ENCODE assay signal across 1 cellular context in genomic region chr5:174532453-174533126, GRCh38.
TF ChIP-seq lines count a peak whose summit lies in the region.

No MANE protein-coding gene starts in this region.

TF ChIP-seq in K562, 482 proteins besides CTCF, POLR2A, EP300 and RAD21 (continued from another document and continues in another):
- TF ChIP-seq USF1 (CRISPR knock-in tag; IDR thresholded peaks at IDR 0.05), result no peak
- no peak for TF ChIP-seq MXD1 (CRISPR knock-in tag; IDR thresholded peaks at IDR 0.05; ENCODE audit: borderline replicate concordance, poor library complexity, severe bottlenecking)
- no peak for TF ChIP-seq ARID3B (CRISPR knock-in tag; IDR thresholded peaks at IDR 0.05; ENCODE audit: borderline replicate concordance)
- no peak for TF ChIP-seq ZSCAN29 (IDR thresholded peaks at IDR 0.05)
- no peak for TF ChIP-seq MECOM (CRISPR knock-in tag; IDR thresholded peaks at IDR 0.05)
- TF ChIP-seq HDAC2 (IDR thresholded peaks at IDR 0.05), result peak; percentile 80
- TF ChIP-seq, protein P1, sequence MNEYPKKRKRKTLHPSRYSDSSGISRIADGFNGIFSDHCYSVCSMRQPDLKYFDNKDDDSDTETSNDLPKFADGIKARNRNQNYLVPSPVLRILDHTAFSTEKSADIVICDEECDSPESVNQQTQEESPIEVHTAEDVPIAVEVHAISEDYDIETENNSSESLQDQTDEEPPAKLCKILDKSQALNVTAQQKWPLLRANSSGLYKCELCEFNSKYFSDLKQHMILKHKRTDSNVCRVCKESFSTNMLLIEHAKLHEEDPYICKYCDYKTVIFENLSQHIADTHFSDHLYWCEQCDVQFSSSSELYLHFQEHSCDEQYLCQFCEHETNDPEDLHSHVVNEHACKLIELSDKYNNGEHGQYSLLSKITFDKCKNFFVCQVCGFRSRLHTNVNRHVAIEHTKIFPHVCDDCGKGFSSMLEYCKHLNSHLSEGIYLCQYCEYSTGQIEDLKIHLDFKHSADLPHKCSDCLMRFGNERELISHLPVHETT (CRISPR knock-in tag; conservative IDR thresholded peaks at IDR 0.05 in 1 of 2, IDR thresholded peaks at IDR 0.05 in 1 of 2), result peak in 1 of 2 experiments; percentile 52; a peak in 1 of 4 replicates
- TF ChIP-seq RBM15 (IDR thresholded peaks at IDR 0.05; ENCODE audit: insufficient read depth, low read length), result no peak
- peak; percentile 56 for TF ChIP-seq DACH1 (IDR thresholded peaks at IDR 0.05; ENCODE audit: partially characterized antibody)
- no peak for TF ChIP-seq ZNF518B (CRISPR knock-in tag; IDR thresholded peaks at IDR 0.05)
- TF ChIP-seq ZNF263 (CRISPR knock-in tag; IDR thresholded peaks at IDR 0.05; ENCODE audit: borderline replicate concordance), result peak; percentile 49; the same call in 1 of the 2 replicates
- TF ChIP-seq SRSF7 (optimal IDR thresholded peaks at IDR 0.05; ENCODE audit: low read depth, low read length), result no peak
- TF ChIP-seq ZNF551 (CRISPR knock-in tag; IDR thresholded peaks at IDR 0.05), result no peak
- no peak for TF ChIP-seq RB1 (IDR thresholded peaks at IDR 0.05; ENCODE audit: low read depth)
- TF ChIP-seq, protein P2, sequence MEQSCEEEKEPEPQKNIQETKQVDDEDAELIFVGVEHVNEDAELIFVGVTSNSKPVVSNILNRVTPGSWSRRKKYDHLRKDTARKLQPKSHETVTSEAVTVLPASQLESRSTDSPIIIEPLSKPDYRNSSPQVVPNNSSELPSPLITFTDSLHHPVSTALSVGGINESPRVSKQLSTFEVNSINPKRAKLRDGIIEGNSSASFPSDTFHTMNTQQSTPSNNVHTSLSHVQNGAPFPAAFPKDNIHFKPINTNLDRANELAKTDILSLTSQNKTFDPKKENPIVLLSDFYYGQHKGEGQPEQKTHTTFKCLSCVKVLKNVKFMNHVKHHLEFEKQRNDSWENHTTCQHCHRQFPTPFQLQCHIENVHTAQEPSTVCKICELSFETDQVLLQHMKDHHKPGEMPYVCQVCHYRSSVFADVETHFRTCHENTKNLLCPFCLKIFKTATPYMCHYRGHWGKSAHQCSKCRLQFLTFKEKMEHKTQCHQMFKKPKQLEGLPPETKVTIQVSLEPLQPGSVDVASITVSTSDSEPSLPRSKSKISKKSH (CRISPR knock-in tag; IDR thresholded peaks at IDR 0.05), result no peak
- no peak for TF ChIP-seq TEAD2 (tag; IDR thresholded peaks at IDR 0.05)
- TF ChIP-seq, protein P3, sequence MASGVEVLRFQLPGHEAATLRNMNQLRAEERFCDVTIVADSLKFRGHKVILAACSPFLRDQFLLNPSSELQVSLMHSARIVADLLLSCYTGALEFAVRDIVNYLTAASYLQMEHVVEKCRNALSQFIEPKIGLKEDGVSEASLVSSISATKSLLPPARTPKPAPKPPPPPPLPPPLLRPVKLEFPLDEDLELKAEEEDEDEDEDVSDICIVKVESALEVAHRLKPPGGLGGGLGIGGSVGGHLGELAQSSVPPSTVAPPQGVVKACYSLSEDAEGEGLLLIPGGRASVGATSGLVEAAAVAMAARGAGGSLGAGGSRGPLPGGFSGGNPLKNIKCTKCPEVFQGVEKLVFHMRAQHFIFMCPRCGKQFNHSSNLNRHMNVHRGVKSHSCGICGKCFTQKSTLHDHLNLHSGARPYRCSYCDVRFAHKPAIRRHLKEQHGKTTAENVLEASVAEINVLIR (CRISPR knock-in tag; IDR thresholded peaks at IDR 0.05), result no peak
- no peak for TF ChIP-seq PHF21A (IDR thresholded peaks at IDR 0.05; ENCODE audit: borderline replicate concordance, low read depth)
- TF ChIP-seq PPARD (CRISPR knock-in tag; IDR thresholded peaks at IDR 0.05), result no peak
- TF ChIP-seq ZNF668 (CRISPR knock-in tag; IDR thresholded peaks at IDR 0.05), result no peak
- TF ChIP-seq ZKSCAN8 (CRISPR knock-in tag; IDR thresholded peaks at IDR 0.05), result no peak
- peak; percentile 86 for TF ChIP-seq MYC (IDR thresholded peaks at IDR 0.05; ENCODE audit: low read depth, low read length)
- no peak for TF ChIP-seq MYC (CRISPR knock-in tag; IDR thresholded peaks at IDR 0.05; ENCODE audit: borderline replicate concordance, low read depth)
- TF ChIP-seq TBP (optimal IDR thresholded peaks at IDR 0.05; ENCODE audit: low read depth, low read length), result peak; percentile 25
- TF ChIP-seq ELK1 (CRISPR knock-in tag; IDR thresholded peaks at IDR 0.05), result no peak
- TF ChIP-seq ZNF707 (CRISPR knock-in tag; conservative IDR thresholded peaks at IDR 0.05), result no peak
- TF ChIP-seq, protein P4, sequence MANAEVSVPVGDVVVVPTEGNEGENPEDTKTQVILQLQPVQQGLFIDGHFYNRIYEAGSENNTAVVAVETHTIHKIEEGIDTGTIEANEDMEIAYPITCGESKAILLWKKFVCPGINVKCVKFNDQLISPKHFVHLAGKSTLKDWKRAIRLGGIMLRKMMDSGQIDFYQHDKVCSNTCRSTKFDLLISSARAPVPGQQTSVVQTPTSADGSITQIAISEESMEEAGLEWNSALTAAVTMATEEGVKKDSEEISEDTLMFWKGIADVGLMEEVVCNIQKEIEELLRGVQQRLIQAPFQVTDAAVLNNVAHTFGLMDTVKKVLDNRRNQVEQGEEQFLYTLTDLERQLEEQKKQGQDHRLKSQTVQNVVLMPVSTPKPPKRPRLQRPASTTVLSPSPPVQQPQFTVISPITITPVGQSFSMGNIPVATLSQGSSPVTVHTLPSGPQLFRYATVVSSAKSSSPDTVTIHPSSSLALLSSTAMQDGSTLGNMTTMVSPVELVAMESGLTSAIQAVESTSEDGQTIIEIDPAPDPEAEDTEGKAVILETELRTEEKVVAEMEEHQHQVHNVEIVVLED (CRISPR knock-in tag; IDR thresholded peaks at IDR 0.05), result no peak
- TF ChIP-seq SMARCE1 (IDR thresholded peaks at IDR 0.05), result peak; percentile 85
- TF ChIP-seq TCF3 (CRISPR knock-in tag; IDR thresholded peaks at IDR 0.05), result peak; percentile 31
- no peak for TF ChIP-seq CBX8 (IDR thresholded peaks at IDR 0.05; ENCODE audit: borderline replicate concordance, extremely low read depth, low read depth, low read length, poor library complexity, severe bottlenecking)
- peak; percentile 90 for TF ChIP-seq FOSL1 (tag; conservative IDR thresholded peaks at IDR 0.05)
- no peak for TF ChIP-seq MTA1 (IDR thresholded peaks at IDR 0.05; ENCODE audit: borderline replicate concordance)
- TF ChIP-seq IRF2 (CRISPR knock-in tag; IDR thresholded peaks at IDR 0.05), result no peak
- TF ChIP-seq, protein P5, sequence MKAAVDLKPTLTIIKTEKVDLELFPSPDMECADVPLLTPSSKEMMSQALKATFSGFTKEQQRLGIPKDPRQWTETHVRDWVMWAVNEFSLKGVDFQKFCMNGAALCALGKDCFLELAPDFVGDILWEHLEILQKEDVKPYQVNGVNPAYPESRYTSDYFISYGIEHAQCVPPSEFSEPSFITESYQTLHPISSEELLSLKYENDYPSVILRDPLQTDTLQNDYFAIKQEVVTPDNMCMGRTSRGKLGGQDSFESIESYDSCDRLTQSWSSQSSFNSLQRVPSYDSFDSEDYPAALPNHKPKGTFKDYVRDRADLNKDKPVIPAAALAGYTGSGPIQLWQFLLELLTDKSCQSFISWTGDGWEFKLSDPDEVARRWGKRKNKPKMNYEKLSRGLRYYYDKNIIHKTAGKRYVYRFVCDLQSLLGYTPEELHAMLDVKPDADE (conservative IDR thresholded peaks at IDR 0.05; ENCODE audit: control insufficient read depth, low read depth, low read length), result no peak; the same call in 1 of the 2 replicates
- 0 out of 2 replicates have a peak, but pooled peaks have one; percentile 14 for TF ChIP-seq CC2D1A (IDR thresholded peaks at IDR 0.05)
- peak; percentile 83 for TF ChIP-seq ETV1 (tag; conservative IDR thresholded peaks at IDR 0.05; ENCODE audit: low read depth)
- no peak for TF ChIP-seq POLR3G (IDR thresholded peaks at IDR 0.05; ENCODE audit: extremely low read depth, insufficient read length, insufficient replicate concordance)
- TF ChIP-seq KHSRP (IDR thresholded peaks at IDR 0.05), result no peak
- peak; percentile 23; the same call in 1 of the 2 replicates for TF ChIP-seq TAL1 (IDR thresholded peaks at IDR 0.05)
- no peak for TF ChIP-seq ZNF354B (CRISPR knock-in tag; IDR thresholded peaks at IDR 0.05)
- TF ChIP-seq ZNF175 (CRISPR knock-in tag; IDR thresholded peaks at IDR 0.05; ENCODE audit: low read depth), result peak; percentile 45; the same call in 1 of the 2 replicates
- TF ChIP-seq, protein P6, sequence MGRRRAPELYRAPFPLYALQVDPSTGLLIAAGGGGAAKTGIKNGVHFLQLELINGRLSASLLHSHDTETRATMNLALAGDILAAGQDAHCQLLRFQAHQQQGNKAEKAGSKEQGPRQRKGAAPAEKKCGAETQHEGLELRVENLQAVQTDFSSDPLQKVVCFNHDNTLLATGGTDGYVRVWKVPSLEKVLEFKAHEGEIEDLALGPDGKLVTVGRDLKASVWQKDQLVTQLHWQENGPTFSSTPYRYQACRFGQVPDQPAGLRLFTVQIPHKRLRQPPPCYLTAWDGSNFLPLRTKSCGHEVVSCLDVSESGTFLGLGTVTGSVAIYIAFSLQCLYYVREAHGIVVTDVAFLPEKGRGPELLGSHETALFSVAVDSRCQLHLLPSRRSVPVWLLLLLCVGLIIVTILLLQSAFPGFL (CRISPR knock-in tag; IDR thresholded peaks at IDR 0.05), result no peak
- TF ChIP-seq MNT (conservative IDR thresholded peaks at IDR 0.05), result peak; percentile 23 to 68; a peak in 2 of 4 replicates
- peak; percentile 63 for TF ChIP-seq EP400 (IDR thresholded peaks at IDR 0.05)
- no peak for TF ChIP-seq PCBP2 (IDR thresholded peaks at IDR 0.05; ENCODE audit: low read depth, low read length, poor library complexity, severe bottlenecking)
